ENCODE assay signal across 1 cellular context in genomic region chr2:231925303-231926179, GRCh38.
A peak's percentile ranks its signal among the peaks of the same experiment; 100 is the strongest.
TF ChIP-seq lines count a peak whose summit lies in the region.

No MANE protein-coding gene starts in this region.

TF ChIP-seq in HEK293, 187 proteins besides CTCF, POLR2A, EP300 and RAD21 (continued from another document and continues in another):
- TF ChIP-seq ZBTB49 (tag by site-specific recombination; IDR thresholded peaks at IDR 0.05; ENCODE audit: low read depth), result no peak
- TF ChIP-seq ZNF416 (tag by site-specific recombination; IDR thresholded peaks at IDR 0.05), result no peak
- TF ChIP-seq ZNF596 (tag by site-specific recombination; IDR thresholded peaks at IDR 0.05), result no peak
- no peak for TF ChIP-seq ZBTB17 (tag by site-specific recombination; IDR thresholded peaks at IDR 0.05)
- TF ChIP-seq REST (tag by site-specific recombination; IDR thresholded peaks at IDR 0.05), result 0 out of 2 replicates have a peak, but pooled peaks have one; percentile 12
- no peak for TF ChIP-seq ZNF146 (tag by site-specific recombination; IDR thresholded peaks at IDR 0.05)
- peak; percentile 13; the same call in 1 of the 2 replicates for TF ChIP-seq ZNF654 (tag by site-specific recombination; IDR thresholded peaks at IDR 0.05; ENCODE audit: low read depth)
- TF ChIP-seq ZNF776 (tag by site-specific recombination; IDR thresholded peaks at IDR 0.05; ENCODE audit: borderline replicate concordance), result no peak
- no peak for TF ChIP-seq ZNF214 (tag by site-specific recombination; IDR thresholded peaks at IDR 0.05; ENCODE audit: borderline replicate concordance)
- TF ChIP-seq KLF10 (tag by site-specific recombination; IDR thresholded peaks at IDR 0.05), result no peak
- no peak for TF ChIP-seq ZNF623 (tag by site-specific recombination; IDR thresholded peaks at IDR 0.05)
- TF ChIP-seq HOXC10 (CRISPR knock-in tag; IDR thresholded peaks at IDR 0.05), result no peak
- TF ChIP-seq SCRT1 (tag by site-specific recombination; IDR thresholded peaks at IDR 0.05; ENCODE audit: borderline replicate concordance), result no peak
- TF ChIP-seq PRDM10 (tag by site-specific recombination; IDR thresholded peaks at IDR 0.05), result no peak
- no peak for TF ChIP-seq ZNF571 (tag by site-specific recombination; IDR thresholded peaks at IDR 0.05)
- TF ChIP-seq ZNF510 (tag by site-specific recombination; IDR thresholded peaks at IDR 0.05; ENCODE audit: insufficient replicate concordance), result no peak
- TF ChIP-seq ZBTB21 (tag by site-specific recombination; IDR thresholded peaks at IDR 0.05), result no peak
- TF ChIP-seq ZNF629 (tag by site-specific recombination; IDR thresholded peaks at IDR 0.05), result no peak
- TF ChIP-seq, protein P1, sequence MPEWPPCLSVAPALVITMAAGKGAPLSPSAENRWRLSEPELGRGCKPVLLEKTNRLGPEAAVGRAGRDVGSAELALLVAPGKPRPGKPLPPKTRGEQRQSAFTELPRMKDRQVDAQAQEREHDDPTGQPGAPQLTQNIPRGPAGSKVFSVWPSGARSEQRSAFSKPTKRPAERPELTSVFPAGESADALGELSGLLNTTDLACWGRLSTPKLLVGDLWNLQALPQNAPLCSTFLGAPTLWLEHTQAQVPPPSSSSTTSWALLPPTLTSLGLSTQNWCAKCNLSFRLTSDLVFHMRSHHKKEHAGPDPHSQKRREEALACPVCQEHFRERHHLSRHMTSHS (tag by site-specific recombination; IDR thresholded peaks at IDR 0.05), result no peak
- TF ChIP-seq RBAK (tag by site-specific recombination; IDR thresholded peaks at IDR 0.05), result no peak
- no peak for TF ChIP-seq GLIS1 (tag by site-specific recombination; IDR thresholded peaks at IDR 0.05)
- TF ChIP-seq, protein P2, sequence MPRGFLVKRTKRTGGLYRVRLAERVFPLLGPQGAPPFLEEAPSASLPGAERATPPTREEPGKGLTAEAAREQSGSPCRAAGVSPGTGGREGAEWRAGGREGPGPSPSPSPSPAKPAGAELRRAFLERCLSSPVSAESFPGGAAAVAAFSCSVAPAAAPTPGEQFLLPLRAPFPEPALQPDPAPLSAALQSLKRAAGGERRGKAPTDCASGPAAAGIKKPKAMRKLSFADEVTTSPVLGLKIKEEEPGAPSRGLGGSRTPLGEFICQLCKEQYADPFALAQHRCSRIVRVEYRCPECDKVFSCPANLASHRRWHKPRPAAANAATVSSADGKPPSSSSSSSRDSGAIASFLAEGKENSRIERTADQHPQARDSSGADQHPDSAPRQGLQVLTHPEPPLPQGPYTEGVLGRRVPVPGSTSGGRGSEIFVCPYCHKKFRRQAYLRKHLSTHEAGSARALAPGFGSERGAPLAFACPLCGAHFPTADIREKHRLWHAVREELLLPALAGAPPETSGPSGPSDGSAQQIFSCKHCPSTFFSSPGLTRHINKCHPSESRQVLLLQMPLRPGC (tag by site-specific recombination; IDR thresholded peaks at IDR 0.05), result no peak
- TF ChIP-seq ZNF426 (tag by site-specific recombination; IDR thresholded peaks at IDR 0.05), result no peak
- TF ChIP-seq ZNF350 (tag by site-specific recombination; IDR thresholded peaks at IDR 0.05), result no peak
- TF ChIP-seq ZNF23 (tag by site-specific recombination; IDR thresholded peaks at IDR 0.05; ENCODE audit: borderline replicate concordance), result no peak
- TF ChIP-seq ZNF16 (tag by site-specific recombination; IDR thresholded peaks at IDR 0.05; ENCODE audit: low read depth), result no peak
- no peak for TF ChIP-seq ZNF121 (tag by site-specific recombination; IDR thresholded peaks at IDR 0.05)
- no peak for TF ChIP-seq SETDB1 (IDR thresholded peaks at IDR 0.05; ENCODE audit: insufficient read length, low read length)
- no peak for TF ChIP-seq ZNF48 (tag by site-specific recombination; IDR thresholded peaks at IDR 0.05)
- no peak for TF ChIP-seq ZNF280C (tag by site-specific recombination; IDR thresholded peaks at IDR 0.05)
- no peak for TF ChIP-seq ZNF184 (tag by site-specific recombination; IDR thresholded peaks at IDR 0.05)
- TF ChIP-seq ZNF624 (tag by site-specific recombination; IDR thresholded peaks at IDR 0.05), result no peak
- no peak for TF ChIP-seq ZNF391 (tag by site-specific recombination; IDR thresholded peaks at IDR 0.05; ENCODE audit: borderline replicate concordance, low read depth)
- TF ChIP-seq ZNF112 (tag by site-specific recombination; IDR thresholded peaks at IDR 0.05), result no peak
- no peak for TF ChIP-seq ZNF404 (tag by site-specific recombination; IDR thresholded peaks at IDR 0.05)
- peak; percentile 32; the same call in 1 of the 2 replicates for TF ChIP-seq ZXDB (tag by site-specific recombination; IDR thresholded peaks at IDR 0.05)
- peak; percentile 87 for TF ChIP-seq ZNF335 (tag by site-specific recombination; conservative IDR thresholded peaks at IDR 0.05)
- no peak for TF ChIP-seq ZNF280D (tag by site-specific recombination; IDR thresholded peaks at IDR 0.05)
- no peak for TF ChIP-seq TCF7L2 (IDR thresholded peaks at IDR 0.05; ENCODE audit: borderline replicate concordance, low read depth, low read length)
- TF ChIP-seq ZNF670 (tag by site-specific recombination; IDR thresholded peaks at IDR 0.05; ENCODE audit: low read depth), result no peak
- no peak for TF ChIP-seq ZNF140 (tag by site-specific recombination; IDR thresholded peaks at IDR 0.05)
- no peak for TF ChIP-seq ZNF473 (tag by site-specific recombination; IDR thresholded peaks at IDR 0.05)
- TF ChIP-seq, protein P3, sequence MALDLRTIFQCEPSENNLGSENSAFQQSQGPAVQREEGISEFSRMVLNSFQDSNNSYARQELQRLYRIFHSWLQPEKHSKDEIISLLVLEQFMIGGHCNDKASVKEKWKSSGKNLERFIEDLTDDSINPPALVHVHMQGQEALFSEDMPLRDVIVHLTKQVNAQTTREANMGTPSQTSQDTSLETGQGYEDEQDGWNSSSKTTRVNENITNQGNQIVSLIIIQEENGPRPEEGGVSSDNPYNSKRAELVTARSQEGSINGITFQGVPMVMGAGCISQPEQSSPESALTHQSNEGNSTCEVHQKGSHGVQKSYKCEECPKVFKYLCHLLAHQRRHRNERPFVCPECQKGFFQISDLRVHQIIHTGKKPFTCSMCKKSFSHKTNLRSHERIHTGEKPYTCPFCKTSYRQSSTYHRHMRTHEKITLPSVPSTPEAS (tag by site-specific recombination; IDR thresholded peaks at IDR 0.05), result no peak
